ENCODE assay signal across 19 cellular contexts in genomic region chr1:85273397-85273796, GRCh38. TPM values are rescaled to one million over a fixed set of nuclear protein-coding genes. Genes with fewer than 3 reads are reported as not detected.
A peak's percentile ranks its signal among the peaks of the same experiment; 100 is the strongest.
DNase-seq lines count a peak whose midpoint lies in the region; ATAC-seq and TF ChIP-seq lines count a peak whose summit lies in the region.
"Had no signal": no experiment of that assay in that cellular context is flagged by ENCODE, and none has a peak within 500 bp of the region (broad histone marks: within the 10 kb centered on the region; RNA-seq: fewer than 3 reads in every experiment).

No MANE protein-coding gene starts in this region.

- H3K9me3 Mint-ChIP-seq in activated T-cell treated with anti-CD3 and anti-CD28 coated beads, Interleukin-2, amount 50 U/mL, for 4 hours = no peaks in the 10 kb centered on the region
- no peaks in the 10 kb centered on the region for H3K9me3 Mint-ChIP-seq in central memory CD8-positive, alpha-beta T cell
- H3K9me3 Mint-ChIP-seq in osteocyte (ENCODE audit: unreplicated experiment) = no peaks in the 10 kb centered on the region

- H2AFZ ChIP-seq in IMR-90 (replicated peaks; ENCODE audit: low read length, poor library complexity) = no peak overlapping the region

- in situ Hi-C loops in IMR-90 (cut with MboI; ENCODE audit: low sequenced_read_pairs) = no loop called here

- H2BK20ac ChIP-seq in IMR-90 (ENCODE audit: low read depth, low read length) = no peak overlapping the region

- no peak overlapping the region for H3K14ac ChIP-seq in IMR-90 (replicated peaks; ENCODE audit: low read depth, low read length)

- H4K20me1 ChIP-seq in IMR-90 (ENCODE audit: insufficient read depth, low read length) = peaks cover 53% of the 10 kb centered on the region; the same call in 1 of the 2 replicates

- DNase-seq in activated T-cell treated with anti-CD3 and anti-CD28 coated beads, Interleukin-2, amount 50 U/mL, for 4 hours = no peak
- no peak for DNase-seq in activated T-cell treated with anti-CD3 and anti-CD28 coated beads for 4 hours
- DNase-seq in IMR-90 = no peak
- DNase-seq in central memory CD8-positive, alpha-beta T cell (ENCODE audit: low spot score in 2 of 2) = no peak
- DNase-seq in osteocyte (ENCODE audit: extremely low spot score, unreplicated experiment) = no peak
- no peak for DNase-seq in colonic mucosa
- DNase-seq in retina = no peak
- DNase-seq in dedifferentiated amniotic fluid mesenchymal stem cell (ENCODE audit: extremely low spot score) = no peak
- DNase-seq: ACHN; activated CD8-positive, alpha-beta T cell treated with anti-CD3 and anti-CD28 coated beads, Interleukin-2, amount 10 ng/mL, durations not matched to agents 7 days and 5 days; activated effector memory CD4-positive, alpha-beta T cell treated with anti-CD3 and anti-CD28 coated beads, Interleukin-2, amount 50 U/mL, for 16 hours; Caco-2; erythroblast; NCI-H187; NCI-H345; stimulated activated naive CD8-positive, alpha-beta T cell treated with anti-CD3 and anti-CD28 coated beads, Interleukin-15, Interleukin-2, amounts not matched to agents 100 U/mL and 50 U/mL, for 24 hours; SW 1271 had no signal

- no TSS peak for BruUV-seq in IMR-90 (replicated peaks; lab: Mats Ljungman, UMichigan)

- intact Hi-C loops in IMR-90 (cut with micrococcal nuclease) = no loop called here
- intact Hi-C loops in colonic mucosa (cut with DNase I) = no loop called here

- H3K4me2 ChIP-seq in IMR-90 (ENCODE audit: low read depth, low read length) = peak overlapping the region; percentile 70; the same call in 1 of the 2 replicates

- POLR2A ChIA-PET in IMR-90 (lab: Charles Lee; ENCODE audit: unreplicated experiment) = no interaction called here

- ATAC-seq in activated T-cell treated with anti-CD3 and anti-CD28 coated beads, Interleukin-2, amount 50 U/mL, for 4 hours = no peak
- no peak for ATAC-seq in IMR-90 (ENCODE audit: low read depth)
- ATAC-seq in central memory CD8-positive, alpha-beta T cell (replicated peaks; ENCODE audit: extremely low read depth, poor library complexity, severe bottlenecking) = no peak
- ATAC-seq: activated CD8-positive, alpha-beta T cell treated with anti-CD3 and anti-CD28 coated beads, Interleukin-2, amount 10 ng/mL, durations not matched to agents 7 days and 5 days; stimulated activated naive CD8-positive, alpha-beta T cell treated with anti-CD3 and anti-CD28 coated beads, Interleukin-15, Interleukin-2, amounts not matched to agents 100 U/mL and 50 U/mL, for 24 hours had no signal

- no peak overlapping the region for H2BK120ac ChIP-seq in IMR-90 (ENCODE audit: low read depth, low read length)

- H4K5ac ChIP-seq in IMR-90 (ENCODE audit: low read depth, low read length) = no peak overlapping the region

- H3K23ac ChIP-seq in IMR-90 (ENCODE audit: low read depth, low read length) = no peak overlapping the region

- peak overlapping the region; percentile 5 for H3K27ac Mint-ChIP-seq in central memory CD8-positive, alpha-beta T cell (ENCODE audit: low read depth)
- H3K27ac Mint-ChIP-seq in osteocyte (ENCODE audit: unreplicated experiment) = no peak overlapping the region
- H3K27ac Mint-ChIP-seq: activated CD8-positive, alpha-beta T cell treated with anti-CD3 and anti-CD28 coated beads, Interleukin-2, amount 10 ng/mL, durations not matched to agents 7 days and 5 days had no signal

- no peak overlapping the region for H4K8ac ChIP-seq in IMR-90 (ENCODE audit: low read depth in 2 of 2, low read length in 2 of 2)

- H3K9ac ChIP-seq in IMR-90 (ENCODE audit: low read depth, low read length) (no peak overlapping the region), colonic mucosa (ENCODE audit: low read depth in 2 of 2, low read length in 2 of 2) (peak overlapping the region in 1 of 2 donors; percentile 100)

- CTCF ChIA-PET in IMR-90 (lab: Yijun Ruan, JAX) = interaction anchor here (0.5 to 1.5 kb wide), 3 partner anchors 15 to 164 kb away, joined by 3 read pairs; no protein-coding TSS in a partner anchor

- TF ChIP-seq CTCF in IMR-90 (conservative IDR thresholded peaks at IDR 0.05; ENCODE audit: low read depth, low read length) = no peak
- no peak for TF ChIP-seq CTCF in osteocyte (IDR thresholded peaks at IDR 0.05)
- TF ChIP-seq CTCF in colonic mucosa (IDR thresholded peaks at IDR 0.05) = no peak

- H2BK15ac ChIP-seq in IMR-90 (ENCODE audit: low read depth, low read length) = no peak overlapping the region

- TF ChIP-seq RAD21 in IMR-90 (IDR thresholded peaks at IDR 0.05; ENCODE audit: low read length) = no peak

- no peak overlapping the region for H2AK9ac ChIP-seq in IMR-90 (replicated peaks; ENCODE audit: low read depth, low read length, poor library complexity)

- dilution Hi-C loops in IMR-90 (cut with HindIII; ENCODE audit: low sequenced_read_pairs, unreplicated experiment) = no loop called here

- H3K27me3 ChIP-seq in IMR-90 (ENCODE audit: control insufficient read depth, insufficient read depth, low read length) (no peaks in the 10 kb centered on the region), colonic mucosa (no peaks in the 10 kb centered on the region)

- no peak overlapping the region for H3K4ac ChIP-seq in IMR-90 (ENCODE audit: low read depth, low read length)

- H3K9me1 ChIP-seq in IMR-90 (ENCODE audit: insufficient read depth, low read length) = 0 out of 2 replicates have a peak, but pooled peaks cover 3% of the 10 kb centered on the region

- no peak overlapping the region for H3K18ac ChIP-seq in IMR-90 (ENCODE audit: low read depth, low read length)

- H3K4me3 ChIP-seq in IMR-90 (ENCODE audit: insufficient read depth, low read depth, low read length) = no peak overlapping the region
- no peak overlapping the region for H3K4me3 ChIP-seq in colonic mucosa

- H3K79me1 ChIP-seq in IMR-90 (ENCODE audit: low read depth in 1 of 2, low read length in 2 of 2) = peaks cover 16 to 68% of the 10 kb centered on the region in 2 experiments

- no peak for TF ChIP-seq POLR2A in IMR-90 (IDR thresholded peaks at IDR 0.05; ENCODE audit: low read depth, low read length)

- no peak overlapping the region for H4K91ac ChIP-seq in IMR-90 (ENCODE audit: insufficient read depth, low read depth, low read length)

- H3K27me3 Mint-ChIP-seq in activated T-cell treated with anti-CD3 and anti-CD28 coated beads, Interleukin-2, amount 50 U/mL, for 4 hours (ENCODE audit: low read depth) = no peaks in the 10 kb centered on the region
- no peaks in the 10 kb centered on the region for H3K27me3 Mint-ChIP-seq in central memory CD8-positive, alpha-beta T cell
- no peaks in the 10 kb centered on the region for H3K27me3 Mint-ChIP-seq in osteocyte (ENCODE audit: unreplicated experiment)

- no peaks in the 10 kb centered on the region; the same call in 1 of the 2 replicates for H3K4me1 ChIP-seq in IMR-90 (ENCODE audit: control insufficient read depth, insufficient read depth, low read length)
- peaks cover 15% of the 10 kb centered on the region for H3K4me1 ChIP-seq in colonic mucosa

- H2BK5ac ChIP-seq in IMR-90 (ENCODE audit: low read depth, low read length, poor library complexity, severe bottlenecking) = no peak overlapping the region

- no peak overlapping the region for H3K27ac ChIP-seq in IMR-90 (ENCODE audit: insufficient read depth, low read length)
- H3K27ac ChIP-seq in colonic mucosa = no peak overlapping the region
- H3K27ac ChIP-seq: coronary artery, VCaP had no signal

- H3K56ac ChIP-seq in IMR-90 (ENCODE audit: extremely low read depth, insufficient read depth, low read length) = no peak overlapping the region

- H3K36me3 Mint-ChIP-seq in activated T-cell treated with anti-CD3 and anti-CD28 coated beads, Interleukin-2, amount 50 U/mL, for 4 hours (ENCODE audit: insufficient read depth) = peaks cover 34% of the 10 kb centered on the region
- peaks cover 31% of the 10 kb centered on the region for H3K36me3 Mint-ChIP-seq in central memory CD8-positive, alpha-beta T cell (ENCODE audit: insufficient read depth)
- peaks cover 24% of the 10 kb centered on the region for H3K36me3 Mint-ChIP-seq in osteocyte (ENCODE audit: unreplicated experiment)

- H3K36me3 ChIP-seq in IMR-90 (ENCODE audit: control insufficient read depth, insufficient read depth, low read length) (peaks cover 21% of the 10 kb centered on the region), colonic mucosa (no peaks in the 10 kb centered on the region)

- no peaks in the 10 kb centered on the region for H3K9me3 ChIP-seq in IMR-90 (ENCODE audit: control insufficient read depth, insufficient read depth, low read length)
- no peaks in the 10 kb centered on the region for H3K9me3 ChIP-seq in colonic mucosa
- H3K9me3 ChIP-seq: Caco-2 had no signal

- H2AK5ac ChIP-seq in IMR-90 (ENCODE audit: low read depth, low read length) = no peak overlapping the region

- H3K4me3 Mint-ChIP-seq in activated T-cell treated with anti-CD3 and anti-CD28 coated beads, Interleukin-2, amount 50 U/mL, for 4 hours = peak overlapping the region; percentile 11
- H3K4me3 Mint-ChIP-seq in central memory CD8-positive, alpha-beta T cell = no peak overlapping the region
- peak overlapping the region; percentile 5 for H3K4me3 Mint-ChIP-seq in osteocyte (ENCODE audit: unreplicated experiment)

- H3K4me1 Mint-ChIP-seq in activated T-cell treated with anti-CD3 and anti-CD28 coated beads, Interleukin-2, amount 50 U/mL, for 4 hours (ENCODE audit: low read depth) = peaks cover 57% of the 10 kb centered on the region
- peaks cover 58% of the 10 kb centered on the region for H3K4me1 Mint-ChIP-seq in central memory CD8-positive, alpha-beta T cell
- peaks cover 35% of the 10 kb centered on the region for H3K4me1 Mint-ChIP-seq in osteocyte (ENCODE audit: unreplicated experiment)

TF ChIP-seq in IMR-90, 13 proteins besides CTCF, POLR2A, EP300 and RAD21:
- TF ChIP-seq FOS (IDR thresholded peaks at IDR 0.05; ENCODE audit: low read depth, low read length) (no peak), MAFK (IDR thresholded peaks at IDR 0.05; ENCODE audit: low read depth, low read length) (peak; percentile 56)

RNA-seq across cellular contexts. Expression of gene BCL10, which starts 3.0 kb away (rescaled TPM):
- total RNA-seq in activated T-cell treated with anti-CD3 and anti-CD28 coated beads, Interleukin-2, amount 50 U/mL, for 4 hours = 10 to 100 TPM; 22.3 to 27.3 (median 27.1) TPM
- total RNA-seq in IMR-90 (2012; rRNA removed) (30.5 and 51.4 TPM in 2 replicates), osteocyte (27.9 and 29.0 TPM in 2 replicates), colonic mucosa (100 to 1,000 TPM in 1 of 2 donors, 10 to 100 TPM in 1; 80.7 to 167 TPM)
- 11.2 and 15.3 TPM in 2 replicates for polyA plus RNA-seq in IMR-90 (2012; rRNA removed)
- polyA plus RNA-seq in IMR-90 (2012; cell fraction: cytosol; rRNA removed) = 3.2 and 4.2 TPM in 2 replicates
- polyA plus RNA-seq in IMR-90 (2012; cell fraction: nucleus; rRNA removed; ENCODE audit: low replicate concordance) = 4.7 and 10.9 TPM in 2 replicates

RNA-seq across cellular contexts. Expression of gene C1orf52, which starts 13.9 kb away (rescaled TPM):
- 10 to 100 TPM; 29.1 to 36.3 (median 32.5) TPM for total RNA-seq in activated T-cell treated with anti-CD3 and anti-CD28 coated beads, Interleukin-2, amount 50 U/mL, for 4 hours
- 16.3 and 23.1 TPM in 2 replicates for total RNA-seq in IMR-90 (2012; rRNA removed)
- 31.3 and 33.5 TPM in 2 replicates for polyA plus RNA-seq in IMR-90 (2012; rRNA removed)
- 22.6 and 25.9 TPM in 2 replicates for polyA plus RNA-seq in IMR-90 (2012; cell fraction: cytosol; rRNA removed)
- 36.7 and 40.2 TPM in 2 replicates for polyA plus RNA-seq in IMR-90 (2012; cell fraction: nucleus; rRNA removed; ENCODE audit: low replicate concordance)
- 30.8 and 32.2 TPM in 2 replicates for total RNA-seq in osteocyte
- total RNA-seq in colonic mucosa = 10 to 100 TPM; 11.3 to 19.9 TPM
